Comparison of ENCODE assay signal across 15 cellular contexts in the genomic region with DNA sequence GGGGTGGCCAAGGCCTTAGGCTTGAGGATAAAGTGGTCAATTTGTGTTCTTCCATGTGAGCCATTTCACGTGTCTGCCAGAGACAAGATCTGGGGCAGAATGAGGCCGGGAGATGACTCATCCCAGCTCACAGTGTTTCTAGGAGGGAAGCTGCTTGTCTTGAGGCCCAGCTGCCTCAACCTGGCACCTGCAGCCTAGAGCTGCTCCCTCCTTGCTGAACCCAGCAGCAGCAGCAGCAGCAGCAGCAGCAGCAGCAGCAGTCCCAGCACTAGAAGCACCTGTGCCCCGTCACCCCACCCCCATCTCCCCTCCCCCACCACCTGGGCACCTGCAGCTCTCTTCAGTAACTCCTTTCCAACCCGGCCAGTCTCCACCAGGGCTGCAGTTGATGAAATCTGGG.
DNase-seq lines count a peak whose midpoint lies in the region; ATAC-seq and TF ChIP-seq lines count a peak whose summit lies in the region.
"Had no signal": no experiment of that assay in that cellular context is flagged by ENCODE, and none has a peak within 500 bp of the region (broad histone marks: within the 10 kb centered on the region; RNA-seq: fewer than 3 reads in every experiment).

No MANE protein-coding gene starts in this region.

- H3K79me1 ChIP-seq in H9 (ENCODE audit: insufficient read depth, low read depth, low read length, poor library complexity, severe bottlenecking), result no peaks in the 10 kb centered on the region

- CTCF ChIA-PET in Caco-2 (lab: Charles Lee), result interaction anchor here (0.6 kb wide), 1 partner anchor 1096 kb away, joined by 3 read pairs; no protein-coding TSS in a partner anchor

- POLR2A ChIA-PET in Caco-2 (lab: Charles Lee), result no interaction called here

- no peak overlapping the region for H3K4me3 Mint-ChIP-seq in H9
- no peak overlapping the region for H3K4me3 Mint-ChIP-seq in Caco-2 (ENCODE audit: unreplicated experiment)
- H3K4me3 Mint-ChIP-seq: activated naive CD4-positive, alpha-beta T cell treated with anti-CD3 and anti-CD28 coated beads for 36 hours; immature natural killer cell; stimulated activated effector memory CD8-positive, alpha-beta T cell treated with anti-CD3 and anti-CD28 coated beads, Interleukin-12 subunit alpha, Interleukin-12 subunit beta, amount 100 ng/mL, for 72 hours had no signal

- H4K5ac ChIP-seq in H9 (ENCODE audit: insufficient read length, low read depth, low read length), result no peak overlapping the region

- H3K79me2 ChIP-seq in H9 (ENCODE audit: insufficient read depth, low read length), result no peaks in the 10 kb centered on the region

- no peak overlapping the region for H2BK15ac ChIP-seq in H9 (ENCODE audit: low read depth, low read length)

- no peak overlapping the region for H3K18ac ChIP-seq in H9 (ENCODE audit: insufficient read length, low read depth, low read length)

- H2BK5ac ChIP-seq in H9 (ENCODE audit: insufficient read length, low read length), result no peak overlapping the region

- H3K9ac ChIP-seq in H9 (ENCODE audit: extremely low read depth, insufficient read length, low read length), result no peak overlapping the region

- no peak for TF ChIP-seq POLR2A in gastroesophageal sphincter (IDR thresholded peaks at IDR 0.05)

- H2AFZ ChIP-seq in H9 (ENCODE audit: low read length), result no peak overlapping the region

- no peak overlapping the region for H2BK120ac ChIP-seq in H9 (ENCODE audit: low read depth, low read length, poor library complexity, severe bottlenecking)

- no TSS peak for BruUV-seq in Caco-2 (replicated peaks; lab: Mats Ljungman, UMichigan)

- H3K4me3 ChIP-seq in AG10803 (ENCODE audit: low read length) (no peak overlapping the region), gastroesophageal sphincter (no peak overlapping the region), Caco-2 (ENCODE audit: low read depth, low read length) (no peak overlapping the region)
- H3K4me3 ChIP-seq: Peyer's patch had no signal

- H3K9me3 Mint-ChIP-seq in H9 (peaks cover 7 to 9% of the 10 kb centered on the region in 2 experiments; a peak in 4 of 5 replicates), Caco-2 (ENCODE audit: unreplicated experiment) (no peaks in the 10 kb centered on the region)
- H3K9me3 Mint-ChIP-seq: activated naive CD4-positive, alpha-beta T cell treated with anti-CD3 and anti-CD28 coated beads for 36 hours had no signal

- H3K14ac ChIP-seq in H9 (ENCODE audit: insufficient read depth, low read length), result no peak overlapping the region

- H3K23me2 ChIP-seq in H9 (ENCODE audit: insufficient read length, low read depth, low read length, poor library complexity, severe bottlenecking), result no peaks in the 10 kb centered on the region

- no peak overlapping the region for H4K8ac ChIP-seq in H9 (replicated peaks; ENCODE audit: insufficient read length, low read depth, low read length)

- H3K9me3 ChIP-seq in H9 (ENCODE audit: control insufficient read depth, low read depth, low read length) (no peaks in the 10 kb centered on the region), gastroesophageal sphincter (peaks cover 0 to 4% (median 0%) of the 10 kb centered on the region in 3 donors), Caco-2 (no peaks in the 10 kb centered on the region)
- H3K9me3 ChIP-seq: Peyer's patch had no signal

- intact Hi-C loops in Caco-2 (cut with micrococcal nuclease; ENCODE audit: unreplicated experiment), result no loop called here

- H3T11ph ChIP-seq in H9 (ENCODE audit: low read length), result no peak overlapping the region

- H3K4me2 ChIP-seq in H9 (ENCODE audit: insufficient read depth, insufficient read length, low read length), result no peak overlapping the region

- H4K91ac ChIP-seq in H9 (ENCODE audit: insufficient read length, low read depth, low read length), result no peak overlapping the region

- H3K27me3 ChIP-seq in H9 (ENCODE audit: insufficient read depth, low read length) (no peaks in the 10 kb centered on the region), gastroesophageal sphincter (peaks cover 13% of the 10 kb centered on the region), Caco-2 (replicated peaks; ENCODE audit: control insufficient read depth, insufficient read depth, low read length) (no peaks in the 10 kb centered on the region; the same call in 1 of the 2 replicates)
- H3K27me3 ChIP-seq: Peyer's patch had no signal

- H3K27ac ChIP-seq in H9 (ENCODE audit: insufficient read length, low read depth, low read length) (no peak overlapping the region), gastroesophageal sphincter (no peak overlapping the region)
- H3K27ac ChIP-seq: Peyer's patch had no signal

- H3K4me1 Mint-ChIP-seq in H9 (peaks cover 9 to 13% of the 10 kb centered on the region in 2 experiments), Caco-2 (ENCODE audit: low read depth, unreplicated experiment) (no peaks in the 10 kb centered on the region)
- H3K4me1 Mint-ChIP-seq: immature natural killer cell; stimulated activated effector memory CD8-positive, alpha-beta T cell treated with anti-CD3 and anti-CD28 coated beads, Interleukin-12 subunit alpha, Interleukin-12 subunit beta, amount 100 ng/mL, for 72 hours had no signal

- no peak overlapping the region for H3K56ac ChIP-seq in H9 (ENCODE audit: insufficient read length, low read depth, low read length)

- no peak for TF ChIP-seq EP300 in gastroesophageal sphincter (IDR thresholded peaks at IDR 0.05)

- H3K27me3 Mint-ChIP-seq in H9 (ENCODE audit: low read depth) (peaks cover 10% of the 10 kb centered on the region), Caco-2 (ENCODE audit: insufficient read depth, unreplicated experiment) (peaks cover 12% of the 10 kb centered on the region)

- H3K36me3 ChIP-seq in gastroesophageal sphincter (no peaks in the 10 kb centered on the region), Caco-2 (ENCODE audit: control insufficient read depth, insufficient read depth, low read length) (no peaks in the 10 kb centered on the region)
- H3K36me3 ChIP-seq: Peyer's patch had no signal

- H3K36me3 Mint-ChIP-seq in H9 (ENCODE audit: insufficient read depth in 1 of 3, low read depth in 3 of 3), result peaks cover 0 to 3% (median 0%) of the 10 kb centered on the region in 3 experiments; a peak in 3 of 7 replicates
- no peaks in the 10 kb centered on the region for H3K36me3 Mint-ChIP-seq in Caco-2 (ENCODE audit: insufficient read depth, unreplicated experiment)
- H3K36me3 Mint-ChIP-seq: stimulated activated effector memory CD8-positive, alpha-beta T cell treated with anti-CD3 and anti-CD28 coated beads, Interleukin-12 subunit alpha, Interleukin-12 subunit beta, amount 100 ng/mL, for 72 hours had no signal

- no peak overlapping the region for H2BK12ac ChIP-seq in H9 (ENCODE audit: insufficient read length, low read depth, low read length)

- H3K4me1 ChIP-seq in H9 (ENCODE audit: insufficient read depth, low read length) (peaks cover 9% of the 10 kb centered on the region; the same call in 1 of the 2 replicates), gastroesophageal sphincter (no peaks in the 10 kb centered on the region), Caco-2 (no peaks in the 10 kb centered on the region)
- H3K4me1 ChIP-seq: Peyer's patch had no signal

- no CpG with 5 or more reads among the region's 4 CpGs for WGBS in H9 (ENCODE audit: extremely low coverage, insufficient read length, low lambda C conversion rate)
- WGBS in gastroesophageal sphincter (ENCODE audit: low coverage in 1 of 2), 2 donors, result 75% methylated on average over 2 of the region's 4 CpGs; no CpG with 5 or more reads in 1 of the 2 donors

- peak; percentile 4 for DNase-seq in AG10803 (ENCODE audit: low read depth)
- DNase-seq in H9, result peak; percentile 65
- DNase-seq in RPMI7951 (ENCODE audit: low read depth), result peak; percentile 28
- no peak for DNase-seq in HT-29 (ENCODE audit: low spot score)
- DNase-seq in dedifferentiated amniotic fluid mesenchymal stem cell (ENCODE audit: extremely low spot score), result no peak
- DNase-seq in Caco-2, result no peak
- no peak for DNase-seq in activated CD8-positive, alpha-beta memory T cell treated with anti-CD3 and anti-CD28 coated beads, Interleukin-2, amount 50 U/mL, for 4 hours
- DNase-seq: activated naive CD4-positive, alpha-beta T cell treated with anti-CD3 and anti-CD28 coated beads for 36 hours; cerebellar nuclear complex; immature natural killer cell; NCI-H1930; Peyer's patch; stimulated activated CD4-positive, alpha-beta T cell treated with anti-CD3 and anti-CD28 coated beads, Interleukin-2, amount 100 ng/mL, for 48 hours had no signal

- ATAC-seq in gastroesophageal sphincter, result peak; percentile 39
- ATAC-seq: stimulated activated effector memory CD8-positive, alpha-beta T cell treated with anti-CD3 and anti-CD28 coated beads, Interleukin-12 subunit alpha, Interleukin-12 subunit beta, amount 100 ng/mL, for 72 hours had no signal

- no peak overlapping the region for H3K23ac ChIP-seq in H9 (ENCODE audit: insufficient read length, low read depth, low read length)

- no peak overlapping the region for H3K4ac ChIP-seq in H9 (ENCODE audit: low read depth, low read length)

- H3K27ac Mint-ChIP-seq in H9 (no peak overlapping the region), Caco-2 (ENCODE audit: unreplicated experiment) (no peak overlapping the region)
- H3K27ac Mint-ChIP-seq: activated naive CD4-positive, alpha-beta T cell treated with anti-CD3 and anti-CD28 coated beads for 36 hours; immature natural killer cell; stimulated activated effector memory CD8-positive, alpha-beta T cell treated with anti-CD3 and anti-CD28 coated beads, Interleukin-12 subunit alpha, Interleukin-12 subunit beta, amount 100 ng/mL, for 72 hours had no signal

- TF ChIP-seq CTCF in AG10803 (conservative IDR thresholded peaks at IDR 0.05; ENCODE audit: low read length) (no peak), H9 (conservative IDR thresholded peaks at IDR 0.05) (no peak), gastroesophageal sphincter (IDR thresholded peaks at IDR 0.05) (no peak), Caco-2 (IDR thresholded peaks at IDR 0.05; ENCODE audit: insufficient read depth in 1 of 2, low read depth in 1 of 2, low read length in 1 of 2, severe bottlenecking in 1 of 2, unreplicated experiment in 1 of 2) (no peak)

- H4K20me1 ChIP-seq in H9 (ENCODE audit: control insufficient read depth, insufficient read depth, insufficient read length), result no peaks in the 10 kb centered on the region

- H2BK20ac ChIP-seq in H9 (ENCODE audit: low read depth, low read length, poor library complexity, severe bottlenecking), result no peak overlapping the region

- no peak overlapping the region for H2AK5ac ChIP-seq in H9 (ENCODE audit: insufficient read length, low read length)

Comparison
In these comparisons a context has a peak if more than half of its experiments do, and no peak if none do; other contexts are left out.
1. DNase-seq: peak in AG10803 (single experiment), H9 (single experiment) and RPMI7951 (single experiment); none in HT-29 (single experiment), dedifferentiated amniotic fluid mesenchymal stem cell (single experiment), Caco-2 (0 of 2) and activated CD8-positive, alpha-beta memory T cell treated with anti-CD3 and anti-CD28 coated beads, Interleukin-2, amount 50 U/mL, for 4 hours (single experiment).